9 cellular contexts compared by ENCODE assay signal in genomic region chr1:54798769-54799641, GRCh38. TPM values are rescaled to one million over a fixed set of nuclear protein-coding genes. Genes with fewer than 3 reads are reported as not detected.
DNase-seq lines count a peak whose midpoint lies in the region; ATAC-seq and TF ChIP-seq lines count a peak whose summit lies in the region.
"Had no signal": no experiment of that assay in that cellular context is flagged by ENCODE, and none has a peak within 500 bp of the region (broad histone marks: within the 10 kb centered on the region; RNA-seq: fewer than 3 reads in every experiment).

No MANE protein-coding gene starts in this region.

- H3K4me3 ChIP-seq in osteoblast (ENCODE audit: insufficient read depth, low read length) (no peak overlapping the region), WERI-Rb-1 (ENCODE audit: low read depth, low read length) (no peak overlapping the region), coronary artery (no peak overlapping the region)

- H3K4me1 Mint-ChIP-seq in activated T-cell treated with anti-CD3 and anti-CD28 coated beads, Interleukin-2, amount 50 U/mL, for 72 hours (ENCODE audit: low read depth) = peaks cover 85% of the 10 kb centered on the region

- H4K20me1 ChIP-seq in osteoblast (ENCODE audit: insufficient read depth, low read length) = no peaks in the 10 kb centered on the region

- no peaks in the 10 kb centered on the region for H3K9me3 ChIP-seq in osteoblast (ENCODE audit: low read depth, low read length)
- H3K9me3 ChIP-seq in WERI-Rb-1 (ENCODE audit: severe bottlenecking) = no peaks in the 10 kb centered on the region

- H3K36me3 ChIP-seq in osteoblast (ENCODE audit: insufficient read depth, low read length) (no peaks in the 10 kb centered on the region), WERI-Rb-1 (no peaks in the 10 kb centered on the region)

- no peaks in the 10 kb centered on the region for H3K9me3 Mint-ChIP-seq in activated T-cell treated with anti-CD3 and anti-CD28 coated beads, Interleukin-2, amount 50 U/mL, for 72 hours

- H3K27me3 ChIP-seq in osteoblast (ENCODE audit: insufficient read depth, low read length) (peaks cover 26% of the 10 kb centered on the region), WERI-Rb-1 (ENCODE audit: insufficient read depth, low read depth, severe bottlenecking) (no peaks in the 10 kb centered on the region)

- peak; percentile 66 for DNase-seq in activated T-cell treated with anti-CD3 and anti-CD28 coated beads, Interleukin-2, amount 50 U/mL, for 72 hours
- DNase-seq in osteoblast (ENCODE audit: insufficient read length, low spot score, missing footprints) (peak; percentile 78), WERI-Rb-1 (no peak), NCI-H1436 (lab: John Stamatoyannopoulos, UW) (no peak), coronary artery (ENCODE audit: low spot score) (no peak)

- no peak overlapping the region for H3K4me2 ChIP-seq in osteoblast (ENCODE audit: insufficient read depth, low read length)

- peak overlapping the region; percentile 95 for H3K27ac Mint-ChIP-seq in activated T-cell treated with anti-CD3 and anti-CD28 coated beads, Interleukin-2, amount 50 U/mL, for 72 hours

- peak overlapping the region; percentile 94 to 96 for H3K4me3 Mint-ChIP-seq in activated T-cell treated with anti-CD3 and anti-CD28 coated beads, Interleukin-2, amount 50 U/mL, for 72 hours

- no peak for TF ChIP-seq CTCF in osteoblast (IDR thresholded peaks at IDR 0.05; ENCODE audit: extremely low read depth, low read depth, low read length)
- TF ChIP-seq CTCF in WERI-Rb-1 (IDR thresholded peaks at IDR 0.05; ENCODE audit: low read depth, low read length) = no peak
- no peak for TF ChIP-seq CTCF in coronary artery (IDR thresholded peaks at IDR 0.05)

- H3K4me1 ChIP-seq in osteoblast (ENCODE audit: insufficient read depth, low read length) = peaks cover 6% of the 10 kb centered on the region

- ATAC-seq in GM18508 (IDR thresholded peaks at IDR 0.05; ENCODE audit: insufficient read depth, unreplicated experiment) (peak; percentile 47), HG02870 (IDR thresholded peaks at IDR 0.05; ENCODE audit: unreplicated experiment) (peak; percentile 44), GM18511 (IDR thresholded peaks at IDR 0.05; ENCODE audit: unreplicated experiment) (no peak)
- ATAC-seq in activated T-cell treated with anti-CD3 and anti-CD28 coated beads, Interleukin-2, amount 50 U/mL, for 72 hours (replicated peaks in 1 of 2) = peak; percentile 66 to 71

- no peaks in the 10 kb centered on the region for H3K27me3 Mint-ChIP-seq in activated T-cell treated with anti-CD3 and anti-CD28 coated beads, Interleukin-2, amount 50 U/mL, for 72 hours (ENCODE audit: low read depth)

- H3K36me3 Mint-ChIP-seq in activated T-cell treated with anti-CD3 and anti-CD28 coated beads, Interleukin-2, amount 50 U/mL, for 72 hours (ENCODE audit: insufficient read depth in 2 of 2) = peaks cover 1 to 2% of the 10 kb centered on the region in 2 donors

- H3K79me2 ChIP-seq in osteoblast (ENCODE audit: insufficient read depth, low read length) = no peaks in the 10 kb centered on the region

- no peak overlapping the region for H2AFZ ChIP-seq in osteoblast (ENCODE audit: low read length)

- H3K27ac ChIP-seq in osteoblast (ENCODE audit: low read depth, low read length) (no peak overlapping the region), WERI-Rb-1 (no peak overlapping the region), coronary artery (no peak overlapping the region)

RNA-seq across cellular contexts. Expression of gene TTC22, which starts 2.1 kb away (rescaled TPM):
- total RNA-seq in activated T-cell treated with anti-CD3 and anti-CD28 coated beads, Interleukin-2, amount 50 U/mL, for 72 hours = 10 to 100 TPM; 13.3 to 15.3 TPM
- not detected in 2 replicates for total RNA-seq in osteoblast
- total RNA-seq: fibroblast of lung had no signal

RNA-seq across cellular contexts. Expression of gene PARS2, which starts 34.7 kb away (rescaled TPM):
- 1 to 10 TPM; 5.5 to 7.3 TPM for total RNA-seq in activated T-cell treated with anti-CD3 and anti-CD28 coated beads, Interleukin-2, amount 50 U/mL, for 72 hours
- total RNA-seq in osteoblast = 6.2 and 7.4 TPM in 2 replicates

Comparison
In these comparisons a context has a peak if more than half of its experiments do, and no peak if none do; other contexts are left out.
1. DNase-seq: peak in activated T-cell treated with anti-CD3 and anti-CD28 coated beads, Interleukin-2, amount 50 U/mL, for 72 hours (2 of 2) and osteoblast (single experiment); none in WERI-Rb-1 (single experiment), NCI-H1436 (single experiment) and coronary artery (single experiment).
2. RNA of gene TTC22, which starts 2.1 kb away (total RNA-seq): 13.3 to 15.3 TPM in activated T-cell treated with anti-CD3 and anti-CD28 coated beads, Interleukin-2, amount 50 U/mL, for 72 hours; not detected in osteoblast; every median in the first group is over 10 times any median in the second.